Comparison of ENCODE assay signal across 14 cellular contexts in the genomic region with DNA sequence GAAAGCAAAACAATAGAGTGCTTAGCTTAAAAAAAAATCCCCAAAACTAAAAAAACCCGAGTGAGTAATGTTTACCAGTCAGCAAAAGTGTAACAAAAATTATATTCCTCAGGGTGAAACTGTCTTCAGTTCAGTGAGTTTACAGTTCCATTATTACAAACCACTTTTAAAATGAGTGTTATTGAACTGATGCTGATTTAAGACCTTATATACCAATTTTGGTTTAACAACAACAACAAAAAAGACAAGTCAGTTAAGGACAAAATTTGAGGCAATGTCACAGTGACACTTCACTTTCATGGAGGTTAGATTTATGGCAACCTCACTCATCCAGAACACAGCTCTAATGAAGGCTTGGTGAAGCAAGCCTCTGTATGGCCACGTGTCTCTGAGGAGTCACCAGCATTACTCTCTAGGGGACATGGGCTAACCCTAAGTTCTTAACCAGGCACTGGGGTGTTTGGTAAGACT.
A peak's percentile ranks its signal among the peaks of the same experiment; 100 is the strongest.
DNase-seq lines count a peak whose midpoint lies in the region; ATAC-seq, FAIRE-seq and TF ChIP-seq lines count a peak whose summit lies in the region.
"Had no signal": no experiment of that assay in that cellular context is flagged by ENCODE, and none has a peak within 500 bp of the region (broad histone marks: within the 10 kb centered on the region; RNA-seq: fewer than 3 reads in every experiment).

No MANE protein-coding gene starts in this region.

- H2AK5ac ChIP-seq in H1 (ENCODE audit: low read depth, low read length) = no peak overlapping the region

- WGBS in H1 (ENCODE audit: extremely low coverage in 1 of 2, insufficient coverage in 1 of 2, insufficient read length in 1 of 2, insufficient replicate concordance in 2 of 2, low coverage in 1 of 2, low lambda C conversion rate in 2 of 2, missing lambda C conversion rate in 1 of 2), 2 experiments = 96% methylated on average over 2 of the region's 2 CpGs; no CpG with 5 or more reads in 1 of the 2 experiments

- intact Hi-C loops in PC-9 (cut with micrococcal nuclease; ENCODE audit: unreplicated experiment) = no loop called here

- no peak for TF ChIP-seq POLR2A in H1 (IDR thresholded peaks at IDR 0.05; ENCODE audit: control extremely low read depth in 1 of 2, low read depth in 2 of 2, low read length in 2 of 2)

- no peak overlapping the region for H3K56ac ChIP-seq in H1 (replicated peaks; ENCODE audit: insufficient read length, low read depth, low read length)

- no peak overlapping the region for H2BK120ac ChIP-seq in H1 (replicated peaks; ENCODE audit: low read depth, low read length)

- H4K5ac ChIP-seq in H1 (ENCODE audit: insufficient read length, low read depth, low read length) = no peak overlapping the region

- no peaks in the 10 kb centered on the region for H3K9me3 ChIP-seq in H1 (ENCODE audit: insufficient read depth in 2 of 2, low read depth in 1 of 2, low read length in 1 of 2)
- H3K9me3 ChIP-seq in PC-9 (ENCODE audit: insufficient read depth, low read depth) = no peaks in the 10 kb centered on the region
- H3K9me3 ChIP-seq: colonic mucosa, heart right ventricle had no signal

- TF ChIP-seq CTCF in H1 (IDR thresholded peaks at IDR 0.05; ENCODE audit: control extremely low read depth in 1 of 3, insufficient read depth in 1 of 3, low read depth in 1 of 3, low read length in 3 of 3) (no peak), PC-9 (conservative IDR thresholded peaks at IDR 0.05) (no peak)

- H4K20me1 ChIP-seq in H1 (replicated peaks in 1 of 2; ENCODE audit: control insufficient read depth in 1 of 2, insufficient read depth in 2 of 2, low read length in 2 of 2) = no peaks in the 10 kb centered on the region
- no peaks in the 10 kb centered on the region for H4K20me1 ChIP-seq in PC-9 (ENCODE audit: insufficient read depth)

- CTCF ChIA-PET in H1 (lab: Charles Lee; ENCODE audit: partially characterized antibody) (interaction anchor here (1.5 kb wide), 1 partner anchor 8 kb away, joined by 4 read pairs; no protein-coding TSS in a partner anchor), PC-9 (lab: Charles Lee) (no interaction called here)

- no peak overlapping the region for H3K27ac ChIP-seq in H1 (ENCODE audit: low read depth, low read length)
- H3K27ac ChIP-seq in PC-9 = no peak overlapping the region
- H3K27ac ChIP-seq: colonic mucosa, heart right ventricle, VCaP had no signal

- H3K4me1 ChIP-seq in H1 (replicated peaks in 1 of 4; ENCODE audit: control insufficient read depth in 3 of 4, insufficient read depth in 4 of 4, low read length in 3 of 4) (0 out of 7 replicates have a peak, but pooled peaks cover 0 to 3% (median 0%) of the 10 kb centered on the region in 4 experiments), PC-9 (replicated peaks; ENCODE audit: insufficient read depth) (no peaks in the 10 kb centered on the region)
- H3K4me1 ChIP-seq: colonic mucosa, heart right ventricle had no signal

- FAIRE-seq in H1 (lab: Jason Lieb, UNC) = no peak

- no peak overlapping the region for H3K18ac ChIP-seq in H1 (ENCODE audit: extremely low read depth, low read length)

- H3K27me3 ChIP-seq in H1 (replicated peaks in 1 of 4; ENCODE audit: control insufficient read depth in 3 of 4, extremely low read depth in 1 of 4, insufficient read depth in 3 of 4, low read length in 3 of 4) = no peaks in the 10 kb centered on the region
- no peaks in the 10 kb centered on the region for H3K27me3 ChIP-seq in PC-9 (ENCODE audit: insufficient read depth, low read depth)
- H3K27me3 ChIP-seq: colonic mucosa, heart right ventricle had no signal

- TF ChIP-seq RAD21 in H1 (IDR thresholded peaks at IDR 0.05 in 1 of 2, conservative IDR thresholded peaks at IDR 0.05 in 1 of 2; ENCODE audit: low read depth in 2 of 2, low read length in 2 of 2) = no peak

- no peak overlapping the region for H3K4me2 ChIP-seq in H1 (ENCODE audit: insufficient read depth in 1 of 2, low read depth in 2 of 2, low read length in 2 of 2)
- H3K4me2 ChIP-seq in PC-9 = no peak overlapping the region

- H3K4ac ChIP-seq in H1 (replicated peaks; ENCODE audit: insufficient read length, low read depth, low read length) = no peak overlapping the region

- no peak overlapping the region for H4K8ac ChIP-seq in H1 (ENCODE audit: extremely low read depth, insufficient read depth, low read length)

- H3K79me1 ChIP-seq in H1 (ENCODE audit: low read depth, low read length) = no peaks in the 10 kb centered on the region

- no peak for TF ChIP-seq EP300 in H1 (IDR thresholded peaks at IDR 0.05; ENCODE audit: borderline replicate concordance in 1 of 2, low read depth in 2 of 2, low read length in 2 of 2)

- H3K14ac ChIP-seq in H1 (ENCODE audit: insufficient read length) = no peak overlapping the region

- no peaks in the 10 kb centered on the region for H3K9me2 ChIP-seq in PC-9 (ENCODE audit: insufficient read depth)

- no TSS peak for BruUV-seq in PC-9 (replicated peaks; lab: Mats Ljungman, UMichigan)

- H4K91ac ChIP-seq in H1 (replicated peaks; ENCODE audit: insufficient read length, low read length) = no peak overlapping the region

- no peak overlapping the region for H2BK12ac ChIP-seq in H1 (ENCODE audit: low read depth, low read length)

- H2BK20ac ChIP-seq in H1 (ENCODE audit: low read length) = no peak overlapping the region

- H3F3A ChIP-seq in PC-9 (ENCODE audit: insufficient read depth, low read depth) = no peaks in the 10 kb centered on the region

- ATAC-seq in GM18519 (IDR thresholded peaks at IDR 0.05; ENCODE audit: low FRiP score, unreplicated experiment) = peak; percentile 65
- peak; percentile 75 for ATAC-seq in GM21528 (IDR thresholded peaks at IDR 0.05; ENCODE audit: low FRiP score, unreplicated experiment)
- ATAC-seq in HG03097 (IDR thresholded peaks at IDR 0.05; ENCODE audit: low FRiP score, unreplicated experiment) = peak; percentile 83
- ATAC-seq: heart right ventricle had no signal

- no peaks in the 10 kb centered on the region for H3K23me2 ChIP-seq in H1 (ENCODE audit: low read depth, low read length)

- POLR2A ChIA-PET in H1 (lab: Charles Lee; ENCODE audit: partially characterized antibody) (no interaction called here), PC-9 (lab: Charles Lee; ENCODE audit: unreplicated experiment) (no interaction called here)

- H2BK5ac ChIP-seq in H1 (ENCODE audit: low read depth, low read length) = no peak overlapping the region

- H3K4me3 ChIP-seq in H1 (ENCODE audit: extremely low read depth in 1 of 4, insufficient read depth in 2 of 4, low read depth in 3 of 4, low read length in 4 of 4) = no peak overlapping the region
- H3K4me3 ChIP-seq in PC-9 = no peak overlapping the region
- H3K4me3 ChIP-seq: colonic mucosa, heart right ventricle had no signal

- H3K23ac ChIP-seq in H1 (ENCODE audit: insufficient read length) = no peak overlapping the region

- H2AFZ ChIP-seq in H1 (ENCODE audit: low read length) (0 out of 2 replicates have a peak overlapping the region, but pooled peaks have one; percentile 6), PC-9 (no peak overlapping the region)

- no peak overlapping the region for H3K9ac ChIP-seq in H1 (replicated peaks in 1 of 4; ENCODE audit: extremely low read depth in 1 of 4, low read depth in 3 of 4, low read length in 3 of 4)

- H3K36me3 ChIP-seq in H1 (ENCODE audit: control insufficient read depth in 2 of 4, insufficient read depth in 4 of 4, low read length in 3 of 4) = no peaks in the 10 kb centered on the region
- no peaks in the 10 kb centered on the region for H3K36me3 ChIP-seq in PC-9 (ENCODE audit: low read depth)
- H3K36me3 ChIP-seq: colonic mucosa, heart right ventricle had no signal

- H2BK15ac ChIP-seq in H1 (ENCODE audit: low read length) = no peak overlapping the region

- no peak for DNase-seq in H1 (ENCODE audit: low read depth in 1 of 2, low spot score in 2 of 2)
- DNase-seq in activated effector memory CD4-positive, alpha-beta T cell treated with Interleukin-2 at 50 U/mL for 16 hours = no peak
- no peak for DNase-seq in PC-9
- no peak for DNase-seq in NCI-H446 (lab: John Stamatoyannopoulos, UW)
- DNase-seq in NCI-H2171 treated with DMSO at 0.1 percent for 48 hours (lab: John Stamatoyannopoulos, UW) = no peak
- DNase-seq: activated naive CD4-positive, alpha-beta T cell treated with Interleukin-2 at 50 U/mL for 16 hours; CD4-positive, alpha-beta memory T cell; colonic mucosa; heart right ventricle; stimulated activated CD8-positive, alpha-beta memory T cell treated with anti-CD3 and anti-CD28 coated beads, Interleukin-4, amount 100 ng/mL, for 48 hours had no signal

- H3K79me2 ChIP-seq in H1 (ENCODE audit: control insufficient read depth in 1 of 2, insufficient read depth in 2 of 2, low read length in 2 of 2) (no peaks in the 10 kb centered on the region), PC-9 (ENCODE audit: low read depth) (no peaks in the 10 kb centered on the region)

TF ChIP-seq in H1, 55 proteins besides CTCF, POLR2A, EP300 and RAD21:
- TF ChIP-seq TAF1 (IDR thresholded peaks at IDR 0.05; ENCODE audit: low read depth, low read length) (no peak), CBX5 (IDR thresholded peaks at IDR 0.05; ENCODE audit: low read depth, low read length) (no peak)
